Comparison of ENCODE assay signal across 8 cellular contexts in genomic region chr4:19128176-19128575, GRCh38.
"Had no signal": no experiment of that assay in that cellular context is flagged by ENCODE, and none has a peak within 500 bp of the region (broad histone marks: within the 10 kb centered on the region; RNA-seq: fewer than 3 reads in every experiment).

No MANE protein-coding gene starts in this region.

- DNase-seq: GDM1, GF-D8 had no signal

- H3K4me3 ChIP-seq: GM12878 had no signal

- ATAC-seq: GM12878 had no signal

- FAIRE-seq: G401.6, GM12878, GM12891, GM12892, GM18507, GM19239 had no signal
